In genomic region chr4:155376387-155377268, GRCh38 we compare ENCODE assay signal across 8 cellular contexts. TPM values are rescaled to one million over a fixed set of nuclear protein-coding genes. Genes with fewer than 3 reads are reported as not detected.
DNase-seq lines count a peak whose midpoint lies in the region; ATAC-seq and TF ChIP-seq lines count a peak whose summit lies in the region.

Gene MAP9 (minus strand): TSS chr4:155376965. CDS start chr4:155375850, 1,115 bp downstream.

- H3K36me3 Mint-ChIP-seq in activated T-helper 17 cell treated with anti-CD3 and anti-CD28 coated beads, Interleukin-2, amount 50 U/mL, for 72 hours (ENCODE audit: low read depth) = peaks cover 9% of the 10 kb centered on the region
- peaks cover 4% of the 10 kb centered on the region for H3K36me3 Mint-ChIP-seq in nephron (ENCODE audit: low read depth)

- peak; percentile 99 for ATAC-seq in GM19452 (IDR thresholded peaks at IDR 0.05; ENCODE audit: unreplicated experiment)
- peak; percentile 99 for ATAC-seq in HG03571 (IDR thresholded peaks at IDR 0.05; ENCODE audit: unreplicated experiment)
- ATAC-seq in activated T-helper 17 cell treated with anti-CD3 and anti-CD28 coated beads, Interleukin-2, amount 50 U/mL, for 72 hours (replicated peaks) = peak; percentile 94
- ATAC-seq in stimulated activated naive CD8-positive, alpha-beta T cell treated with anti-CD3 and anti-CD28 coated beads, Interleukin-15, Interleukin-2, amounts not matched to agents 100 U/mL and 50 U/mL, for 24 hours = peak; percentile 95

- peaks cover 9% of the 10 kb centered on the region for H3K4me1 Mint-ChIP-seq in activated T-helper 17 cell treated with anti-CD3 and anti-CD28 coated beads, Interleukin-2, amount 50 U/mL, for 72 hours
- H3K4me1 Mint-ChIP-seq in nephron = peaks cover 12% of the 10 kb centered on the region

- no peaks in the 10 kb centered on the region for H3K27me3 Mint-ChIP-seq in activated T-helper 17 cell treated with anti-CD3 and anti-CD28 coated beads, Interleukin-2, amount 50 U/mL, for 72 hours
- H3K27me3 Mint-ChIP-seq in nephron (ENCODE audit: low read depth) = no peaks in the 10 kb centered on the region

- TF ChIP-seq CTCF in nephron (IDR thresholded peaks at IDR 0.05; ENCODE audit: unreplicated experiment in 3 of 3) = no peak

- DNase-seq in CD1c-positive myeloid dendritic cell (ENCODE audit: extremely low spot score) (peak; percentile 84), OCI-M2 (lab: John Stamatoyannopoulos, UW; ENCODE audit: unreplicated experiment) (peak; percentile 6), fibroblast of peridontal ligament (ENCODE audit: extremely low read depth) (peak; percentile 93)
- DNase-seq in stimulated activated naive CD8-positive, alpha-beta T cell treated with anti-CD3 and anti-CD28 coated beads, Interleukin-15, Interleukin-2, amounts not matched to agents 100 U/mL and 50 U/mL, for 24 hours = peak; percentile 87

- H3K4me3 Mint-ChIP-seq in activated T-helper 17 cell treated with anti-CD3 and anti-CD28 coated beads, Interleukin-2, amount 50 U/mL, for 72 hours = peak within 1 kb of the TSS; percentile 93
- H3K4me3 Mint-ChIP-seq in nephron = peak within 1 kb of the TSS; percentile 92 to 97 (median 94)

- H3K27ac Mint-ChIP-seq in activated T-helper 17 cell treated with anti-CD3 and anti-CD28 coated beads, Interleukin-2, amount 50 U/mL, for 72 hours = peak within 1 kb of the TSS; percentile 97
- peak within 1 kb of the TSS; percentile 60 to 83 (median 81) for H3K27ac Mint-ChIP-seq in nephron

- no peaks in the 10 kb centered on the region for H3K9me3 Mint-ChIP-seq in activated T-helper 17 cell treated with anti-CD3 and anti-CD28 coated beads, Interleukin-2, amount 50 U/mL, for 72 hours
- H3K9me3 Mint-ChIP-seq in nephron = no peaks in the 10 kb centered on the region

RNA-seq across cellular contexts. Expression of gene MAP9, which starts in this region (rescaled TPM):
- 1 to 10 TPM; 6.0 to 7.6 TPM for total RNA-seq in activated T-helper 17 cell treated with anti-CD3 and anti-CD28 coated beads, Interleukin-2, amount 50 U/mL, for 72 hours

Comparison
In these comparisons a context has a peak if more than half of its experiments do, and no peak if none do; other contexts are left out.
1. Peak in every context shown above with its lines: DNase-seq and ATAC-seq.
2. DNase-seq: peak in every context shown above with its lines; median percentile 93 in fibroblast of peridontal ligament; 87 in stimulated activated naive CD8-positive, alpha-beta T cell treated with anti-CD3 and anti-CD28 coated beads, Interleukin-15, Interleukin-2, amounts not matched to agents 100 U/mL and 50 U/mL, for 24 hours; 84 in CD1c-positive myeloid dendritic cell; 6 in OCI-M2.